Comparison of ENCODE assay signal across 14 cellular contexts in genomic region chr11:85732968-85733367, GRCh38. TPM values are rescaled to one million over a fixed set of nuclear protein-coding genes. Genes with fewer than 3 reads are reported as not detected.
"Had no signal": no experiment of that assay in that cellular context is flagged by ENCODE, and none has a peak within 500 bp of the region (broad histone marks: within the 10 kb centered on the region; RNA-seq: fewer than 3 reads in every experiment).

No MANE protein-coding gene starts in this region.

- H3K9me3 ChIP-seq: left ventricle myocardium inferior, prostate gland, right lobe of liver, tibial artery, uterus had no signal

- H3K4me3 ChIP-seq: coronary artery, left ventricle myocardium inferior, prostate gland, right lobe of liver, tibial artery, uterus had no signal

- H3K27ac ChIP-seq: coronary artery, left ventricle myocardium inferior, prostate gland, right lobe of liver, tibial artery, uterus had no signal

- H3K4me1 ChIP-seq: prostate gland, right lobe of liver, uterus had no signal

- H3K36me3 ChIP-seq: left ventricle myocardium inferior, prostate gland, right lobe of liver, uterus had no signal

- H3K27me3 ChIP-seq: right lobe of liver, tibial artery, uterus had no signal

- ATAC-seq: natural killer cell treated with Interleukin-12 subunit alpha and Interleukin-12 subunit beta and Interleukin-15 and Interleukin-18, amount 100 ng/mL, for 72 hours; right lobe of liver; stimulated activated effector memory CD8-positive, alpha-beta T cell treated with anti-CD3 and anti-CD28 coated beads, Interleukin-12 subunit alpha, Interleukin-12 subunit beta, amount 100 ng/mL, for 72 hours had no signal

- DNase-seq: activated B cell treated with CpG ODN at 0.5 μM for 24 hours; activated CD4-positive, alpha-beta T cell treated with anti-CD3 and anti-CD28 coated beads, Interleukin-2, amount 10 ng/mL, durations not matched to agents 7 days and 5 days; caudate nucleus; effector CD4-positive, alpha-beta T cell; left ventricle myocardium inferior; nucleus accumbens; right lobe of liver; tibial artery; uterus had no signal

RNA-seq across cellular contexts. Expression of gene CCDC89, which starts 47.0 kb away (rescaled TPM):
- total RNA-seq: activated B cell treated with CpG ODN at 0.5 μM for 24 hours; activated CD8-positive, alpha-beta memory T cell treated with anti-CD3 and anti-CD28 coated beads for 36 hours had no signal
